ENCODE assay signal across 15 cellular contexts in the genomic region with DNA sequence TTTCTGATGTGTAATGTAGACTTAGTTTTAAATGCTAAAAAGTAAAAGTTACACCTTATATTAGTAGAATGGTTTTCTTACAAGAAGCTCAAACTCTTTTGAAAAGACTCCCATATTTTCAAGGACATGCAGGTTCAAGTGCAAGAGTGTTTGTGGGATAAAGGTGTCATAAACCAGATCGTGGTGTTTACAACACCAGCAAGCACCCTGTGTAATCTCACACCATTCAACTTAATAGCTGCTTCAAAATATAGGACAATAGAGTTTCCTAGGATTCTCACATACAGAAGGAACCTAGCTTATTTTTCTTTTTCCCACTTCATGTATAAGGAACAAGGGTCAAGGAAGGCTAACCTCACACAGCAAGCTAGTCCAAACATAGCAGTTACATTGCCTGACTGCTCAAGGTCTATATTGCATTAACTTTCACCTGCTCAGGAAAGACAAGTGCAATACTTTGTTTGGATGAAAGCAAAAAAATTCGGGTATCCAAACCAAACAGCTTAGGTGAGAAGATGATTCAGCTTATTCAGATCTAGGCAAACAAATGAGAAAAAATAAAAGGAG.
"Had no signal": no experiment of that assay in that cellular context is flagged by ENCODE, and none has a peak within 500 bp of the region (broad histone marks: within the 10 kb centered on the region; RNA-seq: fewer than 3 reads in every experiment).

No MANE protein-coding gene starts in this region.

- ATAC-seq: activated T-helper 17 cell treated with anti-CD3 and anti-CD28 coated beads, Interleukin-2, amount 50 U/mL, for 72 hours; gastrocnemius medialis; heart left ventricle; left cardiac atrium; lower lobe of right lung; stimulated activated naive CD8-positive, alpha-beta T cell treated with anti-CD3 and anti-CD28 coated beads, Interleukin-15, amount 100 ng/mL, for 72 hours had no signal

- H3K9me3 Mint-ChIP-seq: activated CD4-positive, alpha-beta T cell treated with anti-CD3 and anti-CD28 coated beads, Interleukin-2, amount 10 ng/mL, durations not matched to agents 7 days and 5 days; activated T-helper 17 cell treated with anti-CD3 and anti-CD28 coated beads, Interleukin-2, amount 50 U/mL, for 72 hours; endodermal cell; neural progenitor cell; stimulated activated naive CD8-positive, alpha-beta T cell treated with anti-CD3 and anti-CD28 coated beads, Interleukin-15, amount 100 ng/mL, for 72 hours had no signal

- DNase-seq: activated CD4-positive, alpha-beta T cell treated with anti-CD3 and anti-CD28 coated beads, Interleukin-2, amount 10 ng/mL, durations not matched to agents 7 days and 5 days; activated CD8-positive, alpha-beta memory T cell treated with anti-CD3 and anti-CD28 coated beads for 24 hours; activated naive CD4-positive, alpha-beta T cell treated with Interleukin-2 at 50 U/mL for 16 hours; aorta; endodermal cell; gastrocnemius medialis; heart left ventricle; left cardiac atrium; lower lobe of right lung; right lobe of liver; stimulated activated naive CD8-positive, alpha-beta T cell treated with anti-CD3 and anti-CD28 coated beads, Interleukin-15, amount 100 ng/mL, for 72 hours had no signal

- H3K4me3 Mint-ChIP-seq: activated CD4-positive, alpha-beta T cell treated with anti-CD3 and anti-CD28 coated beads, Interleukin-2, amount 10 ng/mL, durations not matched to agents 7 days and 5 days; activated T-helper 17 cell treated with anti-CD3 and anti-CD28 coated beads, Interleukin-2, amount 50 U/mL, for 72 hours; endodermal cell; neural progenitor cell; stimulated activated naive CD8-positive, alpha-beta T cell treated with anti-CD3 and anti-CD28 coated beads, Interleukin-15, amount 100 ng/mL, for 72 hours had no signal

- H3K27me3 ChIP-seq: breast epithelium, gastrocnemius medialis, heart left ventricle, neural progenitor cell, right lobe of liver had no signal

- H3K36me3 Mint-ChIP-seq: neural progenitor cell had no signal

- H3K4me1 Mint-ChIP-seq: activated T-helper 17 cell treated with anti-CD3 and anti-CD28 coated beads, Interleukin-2, amount 50 U/mL, for 72 hours had no signal

- H3K4me1 ChIP-seq: breast epithelium, lower lobe of right lung, right lobe of liver had no signal

- H3K4me2 ChIP-seq: neural progenitor cell had no signal

- H3K4me3 ChIP-seq: breast epithelium, gastrocnemius medialis, heart left ventricle, lower lobe of right lung, neural progenitor cell, right lobe of liver, thoracic aorta had no signal

- H3K9me3 ChIP-seq: breast epithelium, gastrocnemius medialis, heart left ventricle, lower lobe of right lung, right lobe of liver, thoracic aorta had no signal

- H3K9ac ChIP-seq: neural progenitor cell had no signal

- H2AFZ ChIP-seq: neural progenitor cell had no signal

- H3K36me3 ChIP-seq: breast epithelium, gastrocnemius medialis, heart left ventricle, lower lobe of right lung, neural progenitor cell, right lobe of liver, thoracic aorta had no signal

- H3K27ac ChIP-seq: breast epithelium, gastrocnemius medialis, heart left ventricle, lower lobe of right lung, neural progenitor cell, right lobe of liver, thoracic aorta had no signal

- H3K27ac Mint-ChIP-seq: activated T-helper 17 cell treated with anti-CD3 and anti-CD28 coated beads, Interleukin-2, amount 50 U/mL, for 72 hours; endodermal cell; neural progenitor cell; stimulated activated naive CD8-positive, alpha-beta T cell treated with anti-CD3 and anti-CD28 coated beads, Interleukin-15, amount 100 ng/mL, for 72 hours had no signal

- H3K27me3 Mint-ChIP-seq: stimulated activated naive CD8-positive, alpha-beta T cell treated with anti-CD3 and anti-CD28 coated beads, Interleukin-15, amount 100 ng/mL, for 72 hours had no signal
